Comparison of ENCODE assay signal across 1 cellular context in the genomic region with DNA sequence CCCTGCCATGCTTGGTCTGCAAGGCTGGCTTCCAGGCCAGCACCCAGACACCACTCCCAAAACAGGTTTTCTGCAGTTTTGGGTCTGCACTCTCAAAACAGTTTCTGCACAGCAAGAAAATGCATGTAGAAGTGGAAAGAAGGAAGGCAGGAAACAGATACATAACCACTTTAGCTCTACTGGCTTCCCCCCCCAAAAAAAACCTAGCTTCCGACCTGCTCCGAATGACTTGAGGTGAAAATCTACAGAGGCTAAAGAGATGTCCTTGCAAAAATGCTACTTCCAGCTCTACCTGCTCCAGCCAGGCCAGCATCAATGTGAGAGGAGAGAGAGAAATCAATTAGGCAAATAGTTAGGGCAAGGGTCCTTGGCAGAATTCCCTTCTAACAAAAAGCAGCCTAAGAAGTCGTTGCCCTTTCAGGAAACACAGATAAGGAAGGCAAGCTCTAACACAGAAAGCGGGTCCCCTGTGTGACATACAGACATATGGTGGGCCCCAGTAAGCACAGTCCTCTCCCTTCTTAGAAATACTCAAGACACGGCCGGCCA.
TF ChIP-seq lines count a peak whose summit lies in the region.

No MANE protein-coding gene starts in this region.

TF ChIP-seq in HepG2, 621 proteins besides CTCF, POLR2A, EP300 and RAD21:
- no peak for TF ChIP-seq ZNF607 (CRISPR knock-in tag; IDR thresholded peaks at IDR 0.05; ENCODE audit: borderline replicate concordance)
- TF ChIP-seq NR2F1 (CRISPR knock-in tag; IDR thresholded peaks at IDR 0.05), result no peak
- TF ChIP-seq, protein P1, sequence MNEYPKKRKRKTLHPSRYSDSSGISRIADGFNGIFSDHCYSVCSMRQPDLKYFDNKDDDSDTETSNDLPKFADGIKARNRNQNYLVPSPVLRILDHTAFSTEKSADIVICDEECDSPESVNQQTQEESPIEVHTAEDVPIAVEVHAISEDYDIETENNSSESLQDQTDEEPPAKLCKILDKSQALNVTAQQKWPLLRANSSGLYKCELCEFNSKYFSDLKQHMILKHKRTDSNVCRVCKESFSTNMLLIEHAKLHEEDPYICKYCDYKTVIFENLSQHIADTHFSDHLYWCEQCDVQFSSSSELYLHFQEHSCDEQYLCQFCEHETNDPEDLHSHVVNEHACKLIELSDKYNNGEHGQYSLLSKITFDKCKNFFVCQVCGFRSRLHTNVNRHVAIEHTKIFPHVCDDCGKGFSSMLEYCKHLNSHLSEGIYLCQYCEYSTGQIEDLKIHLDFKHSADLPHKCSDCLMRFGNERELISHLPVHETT (CRISPR knock-in tag; conservative IDR thresholded peaks at IDR 0.05), result no peak
- TF ChIP-seq, protein P2, sequence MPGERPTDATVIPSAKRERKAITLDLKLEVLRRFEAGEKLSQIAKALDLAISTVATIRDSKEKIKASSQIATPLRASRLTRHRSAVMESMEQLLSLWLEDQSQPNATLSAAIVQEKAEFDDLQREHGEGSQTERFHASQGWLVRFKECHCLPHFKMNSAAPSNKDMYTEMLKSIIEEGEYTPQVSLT (CRISPR knock-in tag; IDR thresholded peaks at IDR 0.05; ENCODE audit: borderline replicate concordance, low read depth), result no peak
- TF ChIP-seq, protein P3, sequence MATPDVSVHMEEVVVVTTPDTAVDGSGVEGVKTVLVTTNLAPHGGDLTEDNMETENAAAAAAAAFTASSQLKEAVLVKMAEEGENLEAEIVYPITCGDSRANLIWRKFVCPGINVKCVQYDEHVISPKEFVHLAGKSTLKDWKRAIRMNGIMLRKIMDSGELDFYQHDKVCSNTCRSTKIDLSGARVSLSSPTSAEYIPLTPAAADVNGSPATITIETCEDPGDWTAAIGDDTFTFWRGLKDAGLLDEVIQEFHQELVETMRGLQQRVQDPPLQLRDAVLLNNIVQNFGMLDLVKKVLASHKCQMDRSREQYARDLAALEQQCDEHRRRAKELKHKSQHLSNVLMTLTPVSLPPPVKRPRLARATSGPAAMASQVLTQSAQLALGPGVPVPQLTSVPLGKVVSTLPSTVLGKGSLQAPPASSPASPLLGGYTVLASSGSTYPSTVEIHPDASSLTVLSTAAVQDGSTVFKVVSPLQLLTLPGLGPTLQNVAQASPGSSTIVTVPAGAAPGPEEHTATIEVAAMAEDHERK (CRISPR knock-in tag; IDR thresholded peaks at IDR 0.05; ENCODE audit: low read depth), result no peak
- TF ChIP-seq, protein P4, sequence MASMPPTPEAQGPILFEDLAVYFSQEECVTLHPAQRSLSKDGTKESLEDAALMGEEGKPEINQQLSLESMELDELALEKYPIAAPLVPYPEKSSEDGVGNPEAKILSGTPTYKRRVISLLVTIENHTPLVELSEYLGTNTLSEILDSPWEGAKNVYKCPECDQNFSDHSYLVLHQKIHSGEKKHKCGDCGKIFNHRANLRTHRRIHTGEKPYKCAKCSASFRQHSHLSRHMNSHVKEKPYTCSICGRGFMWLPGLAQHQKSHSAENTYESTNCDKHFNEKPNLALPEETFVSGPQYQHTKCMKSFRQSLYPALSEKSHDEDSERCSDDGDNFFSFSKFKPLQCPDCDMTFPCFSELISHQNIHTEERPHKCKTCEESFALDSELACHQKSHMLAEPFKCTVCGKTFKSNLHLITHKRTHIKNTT (CRISPR knock-in tag; IDR thresholded peaks at IDR 0.05), result no peak
- no peak for TF ChIP-seq ZNF530 (CRISPR knock-in tag; IDR thresholded peaks at IDR 0.05; ENCODE audit: low read depth)
- TF ChIP-seq MAFK (conservative IDR thresholded peaks at IDR 0.05 in 1 of 2, IDR thresholded peaks at IDR 0.05 in 1 of 2; ENCODE audit: low read length in 2 of 2), result no peak
- no peak for TF ChIP-seq IKZF4 (CRISPR knock-in tag; IDR thresholded peaks at IDR 0.05; ENCODE audit: borderline replicate concordance, low read depth, not compliant biosample characterization)
- TF ChIP-seq CEBPB (IDR thresholded peaks at IDR 0.05; ENCODE audit: borderline replicate concordance, low read depth, low read length), result no peak
- TF ChIP-seq, protein P5, sequence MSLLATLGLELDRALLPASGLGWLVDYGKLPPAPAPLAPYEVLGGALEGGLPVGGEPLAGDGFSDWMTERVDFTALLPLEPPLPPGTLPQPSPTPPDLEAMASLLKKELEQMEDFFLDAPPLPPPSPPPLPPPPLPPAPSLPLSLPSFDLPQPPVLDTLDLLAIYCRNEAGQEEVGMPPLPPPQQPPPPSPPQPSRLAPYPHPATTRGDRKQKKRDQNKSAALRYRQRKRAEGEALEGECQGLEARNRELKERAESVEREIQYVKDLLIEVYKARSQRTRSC (CRISPR knock-in tag; IDR thresholded peaks at IDR 0.05; ENCODE audit: low read depth), result no peak
- TF ChIP-seq SOX13 (IDR thresholded peaks at IDR 0.05), result no peak
- TF ChIP-seq SOX13 (CRISPR knock-in tag; conservative IDR thresholded peaks at IDR 0.05 in 1 of 2, IDR thresholded peaks at IDR 0.05 in 1 of 2), result no peak
- TF ChIP-seq IKZF1 (IDR thresholded peaks at IDR 0.05), result no peak
- TF ChIP-seq FOSL2 (CRISPR knock-in tag; IDR thresholded peaks at IDR 0.05), result no peak
- TF ChIP-seq, protein P6, sequence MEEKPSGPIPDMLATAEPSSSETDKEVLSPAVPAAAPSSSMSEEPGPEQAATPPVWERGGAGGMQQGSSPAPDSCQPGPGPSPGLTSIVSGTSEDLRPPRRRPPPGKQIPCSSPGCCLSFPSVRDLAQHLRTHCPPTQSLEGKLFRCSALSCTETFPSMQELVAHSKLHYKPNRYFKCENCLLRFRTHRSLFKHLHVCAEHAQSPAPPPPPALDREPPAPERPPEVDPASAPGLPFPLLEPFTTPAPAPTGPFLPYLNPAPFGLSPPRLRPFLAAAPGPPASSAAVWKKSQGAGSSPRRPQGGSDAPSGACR (CRISPR knock-in tag; IDR thresholded peaks at IDR 0.05), result no peak
- TF ChIP-seq, protein P7, sequence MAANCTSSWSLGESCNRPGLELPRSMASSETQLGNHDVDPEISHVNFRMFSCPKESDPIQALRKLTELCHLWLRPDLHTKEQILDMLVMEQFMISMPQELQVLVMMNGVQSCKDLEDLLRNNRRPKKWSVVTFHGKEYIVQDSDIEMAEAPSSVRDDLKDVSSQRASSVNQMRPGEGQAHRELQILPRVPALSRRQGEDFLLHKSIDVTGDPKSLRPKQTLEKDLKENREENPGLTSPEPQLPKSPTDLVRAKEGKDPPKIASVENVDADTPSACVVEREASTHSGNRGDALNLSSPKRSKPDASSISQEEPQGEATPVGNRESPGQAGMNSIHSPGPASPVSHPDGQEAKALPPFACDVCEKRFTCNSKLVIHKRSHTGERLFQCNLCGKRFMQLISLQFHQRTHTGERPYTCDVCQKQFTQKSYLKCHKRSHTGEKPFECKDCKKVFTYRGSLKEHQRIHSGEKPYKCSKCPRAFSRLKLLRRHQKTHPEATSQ (CRISPR knock-in tag; IDR thresholded peaks at IDR 0.05; ENCODE audit: borderline replicate concordance), result no peak
- TF ChIP-seq JUND (CRISPR knock-in tag; IDR thresholded peaks at IDR 0.05), result no peak
- TF ChIP-seq DPF2 (CRISPR knock-in tag; IDR thresholded peaks at IDR 0.05; ENCODE audit: borderline replicate concordance, low read depth), result no peak
- no peak for TF ChIP-seq RFX1 (IDR thresholded peaks at IDR 0.05)
- TF ChIP-seq NFRKB (IDR thresholded peaks at IDR 0.05), result no peak
TF ChIP-seq in HepG2: peak in this region for 0.
